13 cellular contexts compared by ENCODE assay signal in the genomic region with DNA sequence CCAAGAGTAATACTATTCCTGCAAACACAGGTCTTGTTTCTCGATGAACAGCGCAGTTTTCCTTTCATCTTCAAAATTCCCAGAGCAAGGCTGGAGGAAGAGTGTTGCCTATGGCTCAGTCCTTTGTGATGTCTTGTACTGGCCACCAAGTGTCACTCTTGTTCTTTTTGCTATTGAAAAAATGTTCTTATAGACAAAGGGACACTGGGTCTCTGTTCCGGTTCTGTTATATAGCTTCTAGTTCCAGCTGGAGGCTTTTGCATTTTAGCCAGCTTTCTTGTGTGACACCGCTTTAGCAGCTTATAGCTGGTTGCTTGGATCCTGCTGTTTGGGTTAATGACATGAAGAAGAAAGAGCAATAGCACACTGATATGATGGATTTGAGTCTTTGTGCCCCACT.
DNase-seq lines count a peak whose midpoint lies in the region; ATAC-seq and TF ChIP-seq lines count a peak whose summit lies in the region.
"Had no signal": no experiment of that assay in that cellular context is flagged by ENCODE, and none has a peak within 500 bp of the region (broad histone marks: within the 10 kb centered on the region; RNA-seq: fewer than 3 reads in every experiment).

No MANE protein-coding gene starts in this region.

- DNase-seq in heart right ventricle (no peak), cardiac septum (ENCODE audit: low spot score) (no peak), Panc1 (ENCODE audit: low read depth, low spot score) (no peak), iPS-NIHi11 (ENCODE audit: low spot score) (peak; percentile 33)
- DNase-seq in activated naive CD4-positive, alpha-beta T cell treated with anti-CD3 and anti-CD28 coated beads, Interleukin-2, amount 50 U/mL, for 72 hours (ENCODE audit: low spot score in 2 of 2) = no peak
- DNase-seq in CD8-positive, alpha-beta memory T cell = no peak
- DNase-seq: activated naive CD8-positive, alpha-beta T cell treated with anti-CD3 and anti-CD28 coated beads, Interleukin-2, amount 50 U/mL, for 24 hours; effector CD4-positive, alpha-beta T cell; NCI-H510A; T-helper 1 cell had no signal

- H3K4me3 ChIP-seq in heart right ventricle (no peak overlapping the region), Panc1 (ENCODE audit: low read depth in 2 of 2, low read length in 2 of 2) (no peak overlapping the region)
- H3K4me3 ChIP-seq in CD8-positive, alpha-beta memory T cell (ENCODE audit: low read length) = no peak overlapping the region

- peaks cover 3 to 5% of the 10 kb centered on the region in 2 donors for H3K9me3 Mint-ChIP-seq in activated naive CD4-positive, alpha-beta T cell treated with anti-CD3 and anti-CD28 coated beads, Interleukin-2, amount 50 U/mL, for 72 hours
- H3K9me3 Mint-ChIP-seq in CD8-positive, alpha-beta memory T cell = peaks cover 0 to 2% (median 0%) of the 10 kb centered on the region in 5 donors
- H3K9me3 Mint-ChIP-seq: activated naive CD8-positive, alpha-beta T cell treated with anti-CD3 and anti-CD28 coated beads, Interleukin-2, amount 50 U/mL, for 24 hours had no signal

- in situ Hi-C loops in Panc1 (cut with HindIII; ENCODE audit: low pct_unique_long_range_greater_than_20kb, low sequenced_read_pairs) = no loop called here

- H3K36me3 ChIP-seq in heart right ventricle (no peaks in the 10 kb centered on the region), Panc1 (ENCODE audit: control insufficient read depth, insufficient read depth, low read length) (no peaks in the 10 kb centered on the region)
- no peaks in the 10 kb centered on the region for H3K36me3 ChIP-seq in CD8-positive, alpha-beta memory T cell (ENCODE audit: insufficient read depth, low read length)

- peaks cover 0 to 16% (median 0%) of the 10 kb centered on the region in 7 donors for H3K27me3 ChIP-seq in heart right ventricle
- no peaks in the 10 kb centered on the region for H3K27me3 ChIP-seq in Panc1 (ENCODE audit: control insufficient read depth, insufficient read depth, low read length)
- H3K27me3 ChIP-seq in CD8-positive, alpha-beta memory T cell (ENCODE audit: insufficient read depth, low read length, poor library complexity, severe bottlenecking) = no peaks in the 10 kb centered on the region

- H3K4me1 Mint-ChIP-seq in CD8-positive, alpha-beta memory T cell = no peaks in the 10 kb centered on the region
- H3K4me1 Mint-ChIP-seq: activated naive CD8-positive, alpha-beta T cell treated with anti-CD3 and anti-CD28 coated beads, Interleukin-2, amount 50 U/mL, for 24 hours had no signal

- 57 to 61% methylated on average over 4 of the region's 4 CpGs for WGBS in heart right ventricle, 2 donors

- H3K27ac Mint-ChIP-seq in activated naive CD4-positive, alpha-beta T cell treated with anti-CD3 and anti-CD28 coated beads, Interleukin-2, amount 50 U/mL, for 72 hours = no peak overlapping the region
- H3K27ac Mint-ChIP-seq in CD8-positive, alpha-beta memory T cell = no peak overlapping the region
- H3K27ac Mint-ChIP-seq: activated naive CD8-positive, alpha-beta T cell treated with anti-CD3 and anti-CD28 coated beads, Interleukin-2, amount 50 U/mL, for 24 hours had no signal

- H3K36me3 Mint-ChIP-seq in activated naive CD4-positive, alpha-beta T cell treated with anti-CD3 and anti-CD28 coated beads, Interleukin-2, amount 50 U/mL, for 72 hours = no peaks in the 10 kb centered on the region
- H3K36me3 Mint-ChIP-seq in CD8-positive, alpha-beta memory T cell = no peaks in the 10 kb centered on the region

- CTCF ChIA-PET in Panc1 (lab: Charles Lee) = no interaction called here
- CTCF ChIA-PET in CD8-positive, alpha-beta memory T cell (lab: Charles Lee) = no interaction called here

- H3K4me3 Mint-ChIP-seq in CD8-positive, alpha-beta memory T cell = no peak overlapping the region
- H3K4me3 Mint-ChIP-seq: activated naive CD8-positive, alpha-beta T cell treated with anti-CD3 and anti-CD28 coated beads, Interleukin-2, amount 50 U/mL, for 24 hours had no signal

- H3K9me3 ChIP-seq in heart right ventricle (no peaks in the 10 kb centered on the region), Panc1 (ENCODE audit: control insufficient read depth, insufficient read depth, low read depth, low read length) (no peaks in the 10 kb centered on the region)
- no peaks in the 10 kb centered on the region for H3K9me3 ChIP-seq in CD8-positive, alpha-beta memory T cell (ENCODE audit: low read length)

- ATAC-seq in heart right ventricle (peak in 4 of 8 donors; percentile 33 to 60 (median 54)), Panc1 (no peak), GM21390 (IDR thresholded peaks at IDR 0.05; ENCODE audit: unreplicated experiment) (no peak), HG02885 (IDR thresholded peaks at IDR 0.05; ENCODE audit: poor library complexity, unreplicated experiment) (no peak)
- ATAC-seq in activated naive CD4-positive, alpha-beta T cell treated with anti-CD3 and anti-CD28 coated beads, Interleukin-2, amount 50 U/mL, for 72 hours = no peak
- ATAC-seq: activated naive CD8-positive, alpha-beta T cell treated with anti-CD3 and anti-CD28 coated beads, Interleukin-2, amount 50 U/mL, for 24 hours had no signal

- H3K27me3 Mint-ChIP-seq in CD8-positive, alpha-beta memory T cell = no peaks in the 10 kb centered on the region
- H3K27me3 Mint-ChIP-seq: activated naive CD8-positive, alpha-beta T cell treated with anti-CD3 and anti-CD28 coated beads, Interleukin-2, amount 50 U/mL, for 24 hours had no signal

- BruUV-seq in Panc1 (replicated peaks; lab: Mats Ljungman, UMichigan) = no TSS peak

- no peaks in the 10 kb centered on the region for H3K4me1 ChIP-seq in heart right ventricle
- H3K4me1 ChIP-seq in Panc1 (ENCODE audit: control insufficient read depth, insufficient read depth, low read length) = no peaks in the 10 kb centered on the region
- no peaks in the 10 kb centered on the region for H3K4me1 ChIP-seq in CD8-positive, alpha-beta memory T cell (ENCODE audit: insufficient read depth, low read length)

- intact Hi-C loops in heart right ventricle (cut with DNase I) (loop anchor here in 6 of 10 donors (2.0 to 10.0 kb wide), 6 partner anchors 289 to 777 kb away; no protein-coding TSS in a partner anchor), cardiac septum (cut with DNase I) (loop anchor here (5.0 kb wide), 2 partner anchors 289 to 429 kb away; no protein-coding TSS in a partner anchor), Panc1 (cut with micrococcal nuclease; ENCODE audit: unreplicated experiment) (no loop called here)

- H3K27ac ChIP-seq in heart right ventricle (no peak overlapping the region), Panc1 (ENCODE audit: low read length) (no peak overlapping the region)
- no peak overlapping the region for H3K27ac ChIP-seq in CD8-positive, alpha-beta memory T cell (ENCODE audit: low read depth, low read length)
- H3K27ac ChIP-seq: KMS-11 had no signal

- peak; percentile 15 to 70 (median 50) for TF ChIP-seq CTCF in heart right ventricle (IDR thresholded peaks at IDR 0.05)
- TF ChIP-seq CTCF in Panc1 (IDR thresholded peaks at IDR 0.05) = peak; percentile 3; the same call in 1 of the 2 replicates

- POLR2A ChIA-PET in Panc1 (lab: Charles Lee) = no interaction called here
- POLR2A ChIA-PET in CD8-positive, alpha-beta memory T cell (lab: Charles Lee) = no interaction called here
